In genomic region chr1:51344276-51344601, GRCh38 we compare ENCODE assay signal across 15 cellular contexts. TPM values are rescaled to one million over a fixed set of nuclear protein-coding genes. Genes with fewer than 3 reads are reported as not detected.
A peak's percentile ranks its signal among the peaks of the same experiment; 100 is the strongest.
DNase-seq lines count a peak whose midpoint lies in the region; ATAC-seq and TF ChIP-seq lines count a peak whose summit lies in the region.
"Had no signal": no experiment of that assay in that cellular context is flagged by ENCODE, and none has a peak within 500 bp of the region (broad histone marks: within the 10 kb centered on the region; RNA-seq: fewer than 3 reads in every experiment).

No MANE protein-coding gene starts in this region.

- H3K36me3 ChIP-seq in IMR-90 (ENCODE audit: control insufficient read depth, insufficient read depth, low read length) (no peaks in the 10 kb centered on the region), hepatocyte (replicated peaks; ENCODE audit: insufficient read depth, low read depth) (no peaks in the 10 kb centered on the region), osteoblast (ENCODE audit: insufficient read depth, low read length) (no peaks in the 10 kb centered on the region)
- H3K36me3 ChIP-seq: HAP-1 had no signal

- TF ChIP-seq RAD21 in IMR-90 (IDR thresholded peaks at IDR 0.05; ENCODE audit: low read length): no peak

- H3K14ac ChIP-seq in IMR-90 (replicated peaks; ENCODE audit: low read depth, low read length): no peak overlapping the region

- no peak overlapping the region for H3K4ac ChIP-seq in IMR-90 (ENCODE audit: low read depth, low read length)

- WGBS in IMR-90 (ENCODE audit: extremely low coverage in 2 of 2, insufficient read length in 1 of 2), 2 experiments: 39% methylated on average over 2 of the region's 7 CpGs; no CpG with 5 or more reads in 1 of the 2 experiments
- WGBS in hepatocyte (ENCODE audit: low lambda C conversion rate, missing lambda C conversion rate): 76% methylated on average over 7 of the region's 7 CpGs

- H2BK5ac ChIP-seq in IMR-90 (ENCODE audit: low read depth, low read length, poor library complexity, severe bottlenecking): no peak overlapping the region

- no peak overlapping the region for H3K18ac ChIP-seq in IMR-90 (ENCODE audit: low read depth, low read length)

- TF ChIP-seq CTCF in Calu3 (IDR thresholded peaks at IDR 0.05; ENCODE audit: unreplicated experiment) (no peak), IMR-90 (conservative IDR thresholded peaks at IDR 0.05; ENCODE audit: low read depth, low read length) (no peak), hepatocyte (IDR thresholded peaks at IDR 0.05; ENCODE audit: poor library complexity) (no peak), osteocyte (IDR thresholded peaks at IDR 0.05) (no peak), osteoblast (IDR thresholded peaks at IDR 0.05; ENCODE audit: extremely low read depth, low read depth, low read length) (no peak)

- H4K5ac ChIP-seq in IMR-90 (ENCODE audit: low read depth, low read length): no peak overlapping the region

- H3K27ac Mint-ChIP-seq in Calu3 (ENCODE audit: unreplicated experiment) (peak overlapping the region; percentile 52), osteocyte (ENCODE audit: unreplicated experiment) (no peak overlapping the region)
- H3K27ac Mint-ChIP-seq: activated naive CD4-positive, alpha-beta T cell treated with anti-CD3 and anti-CD28 coated beads, Interleukin-2, amount 50 U/mL, for 24 hours had no signal

- BruUV-seq in Calu3 (replicated peaks; lab: Mats Ljungman, UMichigan) (no TSS peak), IMR-90 (replicated peaks; lab: Mats Ljungman, UMichigan) (no TSS peak)

- intact Hi-C loops in Calu3 (cut with micrococcal nuclease; ENCODE audit: unreplicated experiment) (no loop called here), IMR-90 (cut with micrococcal nuclease) (no loop called here)

- H4K20me1 ChIP-seq in IMR-90 (ENCODE audit: insufficient read depth, low read length) (no peaks in the 10 kb centered on the region), hepatocyte (ENCODE audit: insufficient read depth, poor library complexity, severe bottlenecking) (no peaks in the 10 kb centered on the region), osteoblast (ENCODE audit: insufficient read depth, low read length) (no peaks in the 10 kb centered on the region)

- H3K4me3 Mint-ChIP-seq in Calu3 (ENCODE audit: low read depth, unreplicated experiment): peak overlapping the region; percentile 77
- no peak overlapping the region for H3K4me3 Mint-ChIP-seq in osteocyte (ENCODE audit: unreplicated experiment)
- H3K4me3 Mint-ChIP-seq: activated naive CD4-positive, alpha-beta T cell treated with anti-CD3 and anti-CD28 coated beads, Interleukin-2, amount 50 U/mL, for 24 hours had no signal

- no peak overlapping the region for H2BK120ac ChIP-seq in IMR-90 (ENCODE audit: low read depth, low read length)

- H3K36me3 Mint-ChIP-seq in Calu3 (ENCODE audit: insufficient read depth, unreplicated experiment): peaks cover 17% of the 10 kb centered on the region
- H3K36me3 Mint-ChIP-seq in osteocyte (ENCODE audit: unreplicated experiment): no peaks in the 10 kb centered on the region
- H3K36me3 Mint-ChIP-seq: activated naive CD4-positive, alpha-beta T cell treated with anti-CD3 and anti-CD28 coated beads, Interleukin-2, amount 50 U/mL, for 24 hours had no signal

- dilution Hi-C loops in IMR-90 (cut with HindIII; ENCODE audit: low sequenced_read_pairs, unreplicated experiment): no loop called here

- H3K4me2 ChIP-seq in IMR-90 (ENCODE audit: low read depth, low read length): no peak overlapping the region
- H3K4me2 ChIP-seq in hepatocyte: peak overlapping the region; percentile 92
- H3K4me2 ChIP-seq in osteoblast (ENCODE audit: insufficient read depth, low read length): no peak overlapping the region

- H3K4me3 ChIP-seq in IMR-90 (ENCODE audit: insufficient read depth, low read depth, low read length) (no peak overlapping the region), hepatocyte (no peak overlapping the region), osteoblast (ENCODE audit: insufficient read depth, low read length) (no peak overlapping the region)
- H3K4me3 ChIP-seq: HAP-1 had no signal

- TF ChIP-seq POLR2A in IMR-90 (IDR thresholded peaks at IDR 0.05; ENCODE audit: low read depth, low read length): no peak

- no peak overlapping the region for H2BK20ac ChIP-seq in IMR-90 (ENCODE audit: low read depth, low read length)

- POLR2A ChIA-PET in IMR-90 (lab: Charles Lee; ENCODE audit: unreplicated experiment): no interaction called here

- H3K23ac ChIP-seq in IMR-90 (ENCODE audit: low read depth, low read length): no peak overlapping the region

- no peaks in the 10 kb centered on the region for H3K9me2 ChIP-seq in hepatocyte (replicated peaks; ENCODE audit: insufficient read depth)

- H2AK5ac ChIP-seq in IMR-90 (ENCODE audit: low read depth, low read length): no peak overlapping the region

- in situ Hi-C loops in IMR-90 (cut with MboI; ENCODE audit: low sequenced_read_pairs): no loop called here

- H3K79me1 ChIP-seq in IMR-90 (ENCODE audit: low read depth in 1 of 2, low read length in 2 of 2): no peaks in the 10 kb centered on the region

- no peaks in the 10 kb centered on the region for H3K79me2 ChIP-seq in hepatocyte
- no peaks in the 10 kb centered on the region for H3K79me2 ChIP-seq in osteoblast (ENCODE audit: insufficient read depth, low read length)

- DNase-seq in Calu3 (no peak), IMR-90 (no peak), hepatocyte (ENCODE audit: low spot score) (no peak), osteocyte (ENCODE audit: extremely low spot score, unreplicated experiment) (peak; percentile 49), NCI-H2107 treated with DMSO at 0.1 percent for 48 hours (lab: John Stamatoyannopoulos, UW; ENCODE audit: unreplicated experiment) (no peak), DMS 273 (lab: John Stamatoyannopoulos, UW; ENCODE audit: unreplicated experiment) (no peak), osteoblast (ENCODE audit: insufficient read length, low spot score, missing footprints) (no peak), MV-4-11 (lab: John Stamatoyannopoulos, UW) (no peak)
- DNase-seq: effector memory CD4-positive, alpha-beta T cell; foreskin fibroblast; Karpas-422; NK-92 treated with Interleukin-12 subunit alpha and Interleukin-12 subunit beta, amount 100 ng/mL, for 24 hours; SHP77 had no signal

- H3K9ac ChIP-seq in IMR-90 (ENCODE audit: low read depth, low read length): no peak overlapping the region

- peaks cover 41% of the 10 kb centered on the region for H3K27me3 ChIP-seq in IMR-90 (ENCODE audit: control insufficient read depth, insufficient read depth, low read length)
- H3K27me3 ChIP-seq in hepatocyte: peaks cover 13% of the 10 kb centered on the region
- H3K27me3 ChIP-seq in osteoblast (ENCODE audit: insufficient read depth, low read length): peaks cover 43% of the 10 kb centered on the region

- H3K9me1 ChIP-seq in IMR-90 (ENCODE audit: insufficient read depth, low read length): no peaks in the 10 kb centered on the region

- no peak overlapping the region for H2AK9ac ChIP-seq in IMR-90 (replicated peaks; ENCODE audit: low read depth, low read length, poor library complexity)

- no peak for ATAC-seq in IMR-90 (ENCODE audit: low read depth)

- no peak overlapping the region for H3K56ac ChIP-seq in IMR-90 (ENCODE audit: extremely low read depth, insufficient read depth, low read length)

- H2BK15ac ChIP-seq in IMR-90 (ENCODE audit: low read depth, low read length): no peak overlapping the region

- no peaks in the 10 kb centered on the region for H3K27me3 Mint-ChIP-seq in Calu3 (ENCODE audit: unreplicated experiment)
- H3K27me3 Mint-ChIP-seq in osteocyte (ENCODE audit: unreplicated experiment): peaks cover 7% of the 10 kb centered on the region

- H2AFZ ChIP-seq in IMR-90 (replicated peaks; ENCODE audit: low read length, poor library complexity) (peak overlapping the region; percentile 74), hepatocyte (peak overlapping the region; percentile 56), osteoblast (ENCODE audit: low read length) (no peak overlapping the region)

- no peak overlapping the region for H4K8ac ChIP-seq in IMR-90 (ENCODE audit: low read depth in 2 of 2, low read length in 2 of 2)

- CTCF ChIA-PET in Calu3 (lab: Charles Lee) (interaction anchor here (0.6 to 1.7 kb wide), 2 partner anchors 13 to 47 kb away, joined by 3 to 7 read pairs; partner anchors contain the start of gene TTC39A), IMR-90 (lab: Yijun Ruan, JAX) (no interaction called here)

- no peak overlapping the region for H4K91ac ChIP-seq in IMR-90 (ENCODE audit: insufficient read depth, low read depth, low read length)

- H3K4me1 ChIP-seq in IMR-90 (ENCODE audit: control insufficient read depth, insufficient read depth, low read length) (no peaks in the 10 kb centered on the region; the same call in 1 of the 2 replicates), hepatocyte (ENCODE audit: insufficient read depth) (no peaks in the 10 kb centered on the region), osteoblast (ENCODE audit: insufficient read depth, low read length) (no peaks in the 10 kb centered on the region)
- H3K4me1 ChIP-seq: HAP-1 had no signal

- peaks cover 11% of the 10 kb centered on the region for H3K4me1 Mint-ChIP-seq in Calu3 (ENCODE audit: low read depth, unreplicated experiment)
- H3K4me1 Mint-ChIP-seq in osteocyte (ENCODE audit: unreplicated experiment): peaks cover 2% of the 10 kb centered on the region

- no peaks in the 10 kb centered on the region for H3K9me3 ChIP-seq in IMR-90 (ENCODE audit: control insufficient read depth, insufficient read depth, low read length)
- H3K9me3 ChIP-seq in hepatocyte (ENCODE audit: low read depth): no peaks in the 10 kb centered on the region
- H3K9me3 ChIP-seq in osteoblast (ENCODE audit: low read depth, low read length): no peaks in the 10 kb centered on the region
- H3K9me3 ChIP-seq: HAP-1 had no signal

- H3K9me3 Mint-ChIP-seq in Calu3 (ENCODE audit: low read depth, unreplicated experiment) (no peaks in the 10 kb centered on the region), osteocyte (ENCODE audit: unreplicated experiment) (no peaks in the 10 kb centered on the region)
- H3K9me3 Mint-ChIP-seq: activated naive CD4-positive, alpha-beta T cell treated with anti-CD3 and anti-CD28 coated beads, Interleukin-2, amount 50 U/mL, for 24 hours had no signal

- H3K27ac ChIP-seq in IMR-90 (ENCODE audit: insufficient read depth, low read length): no peak overlapping the region
- H3K27ac ChIP-seq in hepatocyte: no peak overlapping the region
- H3K27ac ChIP-seq in osteoblast (ENCODE audit: low read depth, low read length): no peak overlapping the region

TF ChIP-seq in IMR-90, 13 proteins besides CTCF, POLR2A, EP300 and RAD21 (continues in another document):
- TF ChIP-seq RCOR1 (IDR thresholded peaks at IDR 0.05; ENCODE audit: insufficient replicate concordance, low read length) (no peak), MXI1 (IDR thresholded peaks at IDR 0.05; ENCODE audit: borderline replicate concordance, low read depth, low read length) (no peak), MAFK (IDR thresholded peaks at IDR 0.05; ENCODE audit: low read depth, low read length) (no peak)

RNA-seq across cellular contexts. Expression of gene TTC39A, which starts 13.9 kb away (rescaled TPM):
- 18.8 and 19.1 TPM in 2 replicates for total RNA-seq in Calu3 (2022)
- total RNA-seq in IMR-90 (2012; rRNA removed): 0.28 and 0.72 TPM in 2 replicates
- 0.62 and 0.79 TPM in 2 replicates for polyA plus RNA-seq in IMR-90 (2012; rRNA removed)
- polyA plus RNA-seq in IMR-90 (2012; cell fraction: cytosol; rRNA removed): 0.08 and 0.42 TPM in 2 replicates
- polyA plus RNA-seq in IMR-90 (2012; cell fraction: nucleus; rRNA removed; ENCODE audit: low replicate concordance): 0.40 and 0.60 TPM in 2 replicates
- 35.1 and 40.0 TPM in 2 replicates for total RNA-seq in hepatocyte
- polyA plus RNA-seq in hepatocyte: 18.9 and 20.5 TPM in 2 replicates
- 0.73 and 1.3 TPM in 2 replicates for total RNA-seq in osteocyte
- 0.72 and 0.88 TPM in 2 replicates for total RNA-seq in osteoblast
